8 cellular contexts compared by ENCODE assay signal in the genomic region with DNA sequence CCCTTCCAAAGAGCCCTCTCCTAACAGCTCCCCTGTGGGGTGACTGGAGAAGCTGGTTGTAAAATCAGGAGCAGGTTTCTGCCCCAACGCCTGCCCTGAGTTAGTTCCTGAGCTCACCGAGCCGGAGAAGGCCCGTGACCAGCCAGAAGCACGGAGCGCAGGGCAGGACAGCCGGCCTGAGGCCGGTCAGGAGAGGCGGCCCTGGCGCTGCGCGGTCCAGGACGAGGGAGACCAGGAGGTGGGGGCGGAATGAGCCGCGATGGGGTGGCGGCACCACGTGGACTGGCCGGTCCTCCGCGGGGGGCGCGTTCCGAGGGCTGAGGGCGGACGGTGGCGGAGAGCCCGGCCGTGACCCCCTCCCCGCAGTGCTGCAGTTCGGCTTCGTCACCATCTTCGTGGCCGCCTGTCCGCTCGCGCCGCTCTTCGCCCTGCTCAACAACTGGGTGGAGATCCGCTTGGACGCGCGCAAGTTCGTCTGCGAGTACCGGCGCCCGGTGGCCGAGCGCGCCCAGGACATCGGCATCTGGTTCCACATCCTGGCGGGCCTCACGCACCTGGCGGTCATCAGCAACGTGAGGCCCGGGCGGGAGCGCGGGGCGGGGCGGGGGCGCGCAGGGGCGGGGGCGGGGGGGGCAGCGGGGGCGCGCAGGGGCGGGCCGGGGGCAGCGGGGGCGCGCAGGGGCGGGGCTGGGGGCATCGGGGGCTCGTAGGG. TPM values are rescaled to one million over a fixed set of nuclear protein-coding genes. Genes with fewer than 3 reads are reported as not detected.
A peak's percentile ranks its signal among the peaks of the same experiment; 100 is the strongest.
DNase-seq lines count a peak whose midpoint lies in the region; ATAC-seq and TF ChIP-seq lines count a peak whose summit lies in the region.

No MANE protein-coding gene starts in this region.

- H3F3A ChIP-seq in DOHH2 (ENCODE audit: control insufficient read depth, insufficient read depth): peaks cover 8% of the 10 kb centered on the region; the same call in 1 of the 2 replicates

- H3K9me3 ChIP-seq in DOHH2 (ENCODE audit: control insufficient read depth, insufficient read depth, low read length) (no peaks in the 10 kb centered on the region), mucosa of stomach (ENCODE audit: control insufficient read depth, low read length) (no peaks in the 10 kb centered on the region)

- TF ChIP-seq POLR2A in GM18505 (IDR thresholded peaks at IDR 0.05; ENCODE audit: borderline replicate concordance, extremely low read depth, insufficient read depth, insufficient read length): no peak

- H3K27ac Mint-ChIP-seq in activated T-helper 2 cell treated with anti-CD3 and anti-CD28 coated beads, Interferon-gamma antibody, Interleukin-2, Interleukin-4, amounts not matched to agents 10 μg/mL and 5 μg/mL and 100 μg/mL, durations not matched to agents 14 hours and 24 hours and 36 hours: no peak overlapping the region

- no peaks in the 10 kb centered on the region for H3K9me2 ChIP-seq in DOHH2 (replicated peaks; ENCODE audit: control insufficient read depth, low read length)

- peak overlapping the region; percentile 68 for H3K4me2 ChIP-seq in DOHH2 (ENCODE audit: low read length)

- H3K4me1 ChIP-seq in DOHH2 (ENCODE audit: control insufficient read depth, low read length) (peaks cover 14% of the 10 kb centered on the region), mucosa of stomach (ENCODE audit: control insufficient read depth, insufficient read depth, low read length) (peaks cover 10% of the 10 kb centered on the region)

- no peak overlapping the region for H3K9ac ChIP-seq in mucosa of stomach (ENCODE audit: low read length)

- peaks cover 19% of the 10 kb centered on the region for H3K27me3 Mint-ChIP-seq in activated T-helper 2 cell treated with anti-CD3 and anti-CD28 coated beads, Interferon-gamma antibody, Interleukin-2, Interleukin-4, amounts not matched to agents 10 μg/mL and 5 μg/mL and 100 μg/mL, durations not matched to agents 14 hours and 24 hours and 36 hours (ENCODE audit: low read depth)

- peak overlapping the region; percentile 60 for H3K4me3 ChIP-seq in DOHH2 (ENCODE audit: low read length)
- peak overlapping the region; percentile 69 for H3K4me3 ChIP-seq in H7 (ENCODE audit: insufficient read depth, low read depth, low read length)
- H3K4me3 ChIP-seq in fibroblast of mammary gland (ENCODE audit: control insufficient read depth, low read depth, low read length): peak overlapping the region; percentile 42
- peak overlapping the region; percentile 25 for H3K4me3 ChIP-seq in mucosa of stomach (ENCODE audit: low read length)

- no peak for ATAC-seq in GM18505 (IDR thresholded peaks at IDR 0.05; ENCODE audit: unreplicated experiment)

- intact Hi-C loops in activated T-helper 2 cell treated with anti-CD3 and anti-CD28 coated beads, Interferon-gamma antibody, Interleukin-2, Interleukin-4, amounts not matched to agents 10 μg/mL and 5 μg/mL and 100 μg/mL, durations not matched to agents 14 hours and 24 hours and 36 hours (cut with micrococcal nuclease): loop anchor here (5.0 kb wide), 2 partner anchors 115 to 655 kb away; a partner anchor contains a TSS

- H3K27ac ChIP-seq in DOHH2 (ENCODE audit: low read depth, low read length): no peak overlapping the region

- H3K36me3 ChIP-seq in DOHH2 (ENCODE audit: control insufficient read depth, low read length) (no peaks in the 10 kb centered on the region), H7 (replicated peaks; ENCODE audit: control insufficient read depth, insufficient read depth, low read length) (no peaks in the 10 kb centered on the region), mucosa of stomach (ENCODE audit: control insufficient read depth, insufficient read depth, low read length) (no peaks in the 10 kb centered on the region)

- no peak for TF ChIP-seq CTCF in DOHH2 (IDR thresholded peaks at IDR 0.05; ENCODE audit: low read depth, low read length, poor library complexity, severe bottlenecking)
- TF ChIP-seq CTCF in fibroblast of mammary gland (conservative IDR thresholded peaks at IDR 0.05; ENCODE audit: control insufficient read depth, insufficient read depth, low read depth, low read length): no peak

- no peaks in the 10 kb centered on the region for H3K9me3 Mint-ChIP-seq in activated T-helper 2 cell treated with anti-CD3 and anti-CD28 coated beads, Interferon-gamma antibody, Interleukin-2, Interleukin-4, amounts not matched to agents 10 μg/mL and 5 μg/mL and 100 μg/mL, durations not matched to agents 14 hours and 24 hours and 36 hours

- 0 out of 2 replicates have a peak, but pooled peaks cover 3% of the 10 kb centered on the region for H3K27me3 ChIP-seq in DOHH2 (ENCODE audit: control insufficient read depth, low read length)
- H3K27me3 ChIP-seq in H7 (ENCODE audit: control insufficient read depth, insufficient read depth, low read length): no peaks in the 10 kb centered on the region; the same call in 1 of the 2 replicates
- no peaks in the 10 kb centered on the region for H3K27me3 ChIP-seq in mucosa of stomach (ENCODE audit: control insufficient read depth, insufficient read depth, low read length)

- H3K79me2 ChIP-seq in DOHH2 (ENCODE audit: control insufficient read depth, low read length): no peaks in the 10 kb centered on the region

- H3K4me3 Mint-ChIP-seq in activated T-helper 2 cell treated with anti-CD3 and anti-CD28 coated beads, Interferon-gamma antibody, Interleukin-2, Interleukin-4, amounts not matched to agents 10 μg/mL and 5 μg/mL and 100 μg/mL, durations not matched to agents 14 hours and 24 hours and 36 hours (ENCODE audit: low read depth): peak overlapping the region; percentile 79

- peaks cover 7% of the 10 kb centered on the region for H3K4me1 Mint-ChIP-seq in activated T-helper 2 cell treated with anti-CD3 and anti-CD28 coated beads, Interferon-gamma antibody, Interleukin-2, Interleukin-4, amounts not matched to agents 10 μg/mL and 5 μg/mL and 100 μg/mL, durations not matched to agents 14 hours and 24 hours and 36 hours (ENCODE audit: low read depth)

- no peaks in the 10 kb centered on the region for H4K20me1 ChIP-seq in DOHH2 (ENCODE audit: control insufficient read depth, insufficient read depth, low read depth, low read length)

- no peaks in the 10 kb centered on the region for H3K36me3 Mint-ChIP-seq in activated T-helper 2 cell treated with anti-CD3 and anti-CD28 coated beads, Interferon-gamma antibody, Interleukin-2, Interleukin-4, amounts not matched to agents 10 μg/mL and 5 μg/mL and 100 μg/mL, durations not matched to agents 14 hours and 24 hours and 36 hours (ENCODE audit: low read depth)

- peak; percentile 99 for DNase-seq in H7
- DNase-seq in NCI-H748 treated with DMSO at 0.1 percent for 48 hours (lab: John Stamatoyannopoulos, UW): peak; percentile 40
- DNase-seq in activated T-helper 2 cell treated with anti-CD3 and anti-CD28 coated beads, Interferon-gamma antibody, Interleukin-2, Interleukin-4, amounts not matched to agents 10 μg/mL and 5 μg/mL and 100 μg/mL, durations not matched to agents 14 hours and 24 hours and 36 hours (ENCODE audit: low spot score): peak; percentile 21
- DNase-seq in fibroblast of mammary gland (ENCODE audit: low read depth): peak; percentile 57
- peak; percentile 56 for DNase-seq in superior temporal gyrus (ENCODE audit: extremely low spot score)

RNA-seq across cellular contexts. Expression of a gene that starts 29.0 kb away (rescaled TPM):
- 2.0 and 4.0 TPM in 2 replicates for total RNA-seq in H7 (2014; rRNA removed; shearing (Covaris generic))
- 3.5 and 4.3 TPM in 2 replicates for total RNA-seq in activated T-helper 2 cell treated with anti-CD3 and anti-CD28 coated beads, Interferon-gamma antibody, Interleukin-2, Interleukin-4, amounts not matched to agents 10 μg/mL and 5 μg/mL and 100 μg/mL, durations not matched to agents 14 hours and 24 hours and 36 hours

Comparison
In these comparisons a context has a peak if more than half of its experiments do, and no peak if none do; other contexts are left out.
1. DNase-seq: peak in every context shown above with its lines; median percentile 99 in H7; 57 in fibroblast of mammary gland; 56 in superior temporal gyrus; 40 in NCI-H748 treated with DMSO at 0.1 percent for 48 hours; 21 in activated T-helper 2 cell treated with anti-CD3 and anti-CD28 coated beads, Interferon-gamma antibody, Interleukin-2, Interleukin-4, amounts not matched to agents 10 μg/mL and 5 μg/mL and 100 μg/mL, durations not matched to agents 14 hours and 24 hours and 36 hours.